ENCODE assay signal across 23 cellular contexts in the genomic region with DNA sequence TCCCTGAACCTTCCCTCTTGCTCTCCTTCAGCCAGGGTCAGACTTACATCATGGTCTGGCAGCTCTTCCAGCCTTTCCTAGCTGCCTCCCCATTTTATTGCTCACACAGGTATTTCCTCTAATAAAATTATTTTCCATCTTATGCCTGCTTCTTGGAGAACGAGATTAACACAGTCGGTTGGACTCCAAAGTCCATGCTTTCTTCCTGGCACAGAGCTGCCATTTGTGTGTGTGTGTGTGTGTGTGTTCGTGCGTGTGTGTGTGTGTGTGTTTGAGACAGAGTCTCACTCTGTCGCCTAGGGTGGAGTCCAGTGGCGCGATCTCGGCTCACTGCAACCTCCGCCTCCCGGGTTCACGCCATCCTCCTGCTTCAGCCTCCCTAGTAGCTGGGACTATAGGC. TPM values are rescaled to one million over a fixed set of nuclear protein-coding genes. Genes with fewer than 3 reads are reported as not detected.
A peak's percentile ranks its signal among the peaks of the same experiment; 100 is the strongest.
DNase-seq lines count a peak whose midpoint lies in the region; ATAC-seq and TF ChIP-seq lines count a peak whose summit lies in the region.
"Had no signal": no experiment of that assay in that cellular context is flagged by ENCODE, and none has a peak within 500 bp of the region (broad histone marks: within the 10 kb centered on the region; RNA-seq: fewer than 3 reads in every experiment).

No MANE protein-coding gene starts in this region.

- no peaks in the 10 kb centered on the region for H3K36me3 Mint-ChIP-seq in osteocyte (ENCODE audit: unreplicated experiment)
- H3K36me3 Mint-ChIP-seq: CD8-positive, alpha-beta T cell had no signal

- H3K4me3 Mint-ChIP-seq in osteocyte (ENCODE audit: unreplicated experiment) = no peak overlapping the region
- H3K4me3 Mint-ChIP-seq: B cell; CD8-positive, alpha-beta T cell had no signal

- no peak for TF ChIP-seq EP300 in transverse colon (IDR thresholded peaks at IDR 0.05; ENCODE audit: low read depth)

- H3K27ac ChIP-seq in VCaP = peak overlapping the region; percentile 54
- H3K27ac ChIP-seq in transverse colon = no peak overlapping the region
- no peak overlapping the region for H3K27ac ChIP-seq in lower lobe of right lung
- H3K27ac ChIP-seq: BLaER1 treated with 17β-estradiol and CSF1 and Interleukin-3, amounts not matched to agents 10 nM and 100 nM; HL-60 had no signal

- no peaks in the 10 kb centered on the region for H3K36me3 ChIP-seq in transverse colon
- no peaks in the 10 kb centered on the region for H3K36me3 ChIP-seq in lower lobe of right lung
- H3K36me3 ChIP-seq: BLaER1 treated with 17β-estradiol and CSF1 and Interleukin-3, amounts not matched to agents 10 nM and 100 nM had no signal

- DNase-seq in HT-29 (ENCODE audit: low spot score) (peak; percentile 9), osteocyte (ENCODE audit: extremely low spot score, unreplicated experiment) (peak; percentile 36), transverse colon (peak; percentile 35), lower lobe of right lung (no peak)
- no peak for DNase-seq in activated CD4-positive, alpha-beta T cell treated with anti-CD3 and anti-CD28 coated beads, Interleukin-2, amount 50 U/mL, for 4 hours
- DNase-seq: CD8-positive, alpha-beta T cell; COR-L47; DMS 273 treated with DMSO at 0.1 percent for 48 hours; DMS53; DND-41; EL; GOT3; H7; IMR-90 had no signal

- no peaks in the 10 kb centered on the region for H3K27me3 ChIP-seq in transverse colon
- no peaks in the 10 kb centered on the region for H3K27me3 ChIP-seq in lower lobe of right lung (ENCODE audit: low read depth)
- H3K27me3 ChIP-seq: BLaER1 treated with 17β-estradiol and CSF1 and Interleukin-3, amounts not matched to agents 10 nM and 100 nM had no signal

- ATAC-seq in lower lobe of right lung = no peak
- ATAC-seq in HG03139 (IDR thresholded peaks at IDR 0.05; ENCODE audit: unreplicated experiment) = no peak
- ATAC-seq: CD8-positive, alpha-beta T cell; HCT116 had no signal

- TF ChIP-seq POLR2A in transverse colon (IDR thresholded peaks at IDR 0.05) = no peak

- H3K27ac Mint-ChIP-seq in osteocyte (ENCODE audit: unreplicated experiment) = no peak overlapping the region
- H3K27ac Mint-ChIP-seq: B cell; CD8-positive, alpha-beta T cell had no signal

- no peak for TF ChIP-seq CTCF in VCaP (conservative IDR thresholded peaks at IDR 0.05)
- TF ChIP-seq CTCF in osteocyte (IDR thresholded peaks at IDR 0.05) = no peak
- TF ChIP-seq CTCF in transverse colon (IDR thresholded peaks at IDR 0.05) = no peak
- TF ChIP-seq CTCF in lower lobe of right lung (IDR thresholded peaks at IDR 0.05) = no peak

- intact Hi-C loops in transverse colon (cut with DNase I; ENCODE audit: low total_unique reads) (no loop called here), lower lobe of right lung (cut with DNase I) (no loop called here)

- H3K4me1 Mint-ChIP-seq in osteocyte (ENCODE audit: unreplicated experiment) = no peaks in the 10 kb centered on the region
- H3K4me1 Mint-ChIP-seq: B cell had no signal

- H3K9me3 Mint-ChIP-seq in osteocyte (ENCODE audit: unreplicated experiment) = peaks cover 21% of the 10 kb centered on the region

- no peak overlapping the region for H3K4me3 ChIP-seq in transverse colon
- H3K4me3 ChIP-seq in lower lobe of right lung = no peak overlapping the region
- H3K4me3 ChIP-seq: BLaER1 treated with 17β-estradiol and CSF1 and Interleukin-3, amounts not matched to agents 10 nM and 100 nM; K562 had no signal

- in situ Hi-C loops in transverse colon (cut with MboI; ENCODE audit: low pct_ligation_motif_present in 1 of 4, low pct_unique_long_range_greater_than_20kb in 1 of 4, low sequenced_read_pairs in 3 of 4) = no loop called here

- peaks cover 21% of the 10 kb centered on the region for H3K27me3 Mint-ChIP-seq in osteocyte (ENCODE audit: unreplicated experiment)

- H3K4me1 ChIP-seq in transverse colon (no peaks in the 10 kb centered on the region), lower lobe of right lung (no peaks in the 10 kb centered on the region)
- H3K4me1 ChIP-seq: BLaER1 treated with 17β-estradiol and CSF1 and Interleukin-3, amounts not matched to agents 10 nM and 100 nM had no signal

- 52 to 64% methylated on average over 5 to 11 of the region's 11 CpGs for whole genome bisulfite sequencing in transverse colon (ENCODE audit: low coverage in 1 of 2), 2 donors

- H3K9me3 ChIP-seq in transverse colon (no peaks in the 10 kb centered on the region), lower lobe of right lung (no peaks in the 10 kb centered on the region)

RNA-seq across cellular contexts. Expression of a gene that starts 15.5 kb away (rescaled TPM):
- total RNA-seq in HT-29 (2014; rRNA removed; shearing (Covaris generic)) = not detected in 2 replicates
- total RNA-seq in osteocyte (not detected in 2 replicates), transverse colon (not detected), lower lobe of right lung (0.18 TPM)
- total RNA-seq: A172; B cell; CD8-positive, alpha-beta T cell; G401; IMR-90; K562 had no signal

RNA-seq across cellular contexts. Expression of a gene that starts 19.1 kb away (rescaled TPM):
- 5.2 and 6.4 TPM in 2 replicates for total RNA-seq in HT-29 (2014; rRNA removed; shearing (Covaris generic))
- 8.9 and 9.6 TPM in 2 replicates for total RNA-seq in osteocyte
- total RNA-seq in transverse colon = 10 to 100 TPM in 1 of 4 donors, 1 to 10 TPM in 3; 6.4 to 14.2 (median 8.8) TPM
- total RNA-seq in lower lobe of right lung = 9.9 TPM

Comparison
In these comparisons a context has a peak if more than half of its experiments do, and no peak if none do; other contexts are left out.
1. DNase-seq: peak in HT-29 (single experiment), osteocyte (single experiment) and transverse colon (single experiment); none in lower lobe of right lung (single experiment) and activated CD4-positive, alpha-beta T cell treated with anti-CD3 and anti-CD28 coated beads, Interleukin-2, amount 50 U/mL, for 4 hours (0 of 2).